9 cellular contexts compared by ENCODE assay signal in genomic region chr13:74290324-74290773, GRCh38.
DNase-seq lines count a peak whose midpoint lies in the region; ATAC-seq and TF ChIP-seq lines count a peak whose summit lies in the region.
"Had no signal": no experiment of that assay in that cellular context is flagged by ENCODE, and none has a peak within 500 bp of the region (broad histone marks: within the 10 kb centered on the region; RNA-seq: fewer than 3 reads in every experiment).

No MANE protein-coding gene starts in this region.

- no peaks in the 10 kb centered on the region for H3K27me3 ChIP-seq in ovary

- WGBS in ovary, 3 donors = 4 to 10% (median 7%) methylated on average over 6 of the region's 6 CpGs

- ATAC-seq in GM18870 (IDR thresholded peaks at IDR 0.05; ENCODE audit: unreplicated experiment) (peak; percentile 87), HG03066 (IDR thresholded peaks at IDR 0.05; ENCODE audit: low read depth, unreplicated experiment) (peak; percentile 64), GM21528 (IDR thresholded peaks at IDR 0.05; ENCODE audit: low FRiP score, unreplicated experiment) (no peak)

- no peaks in the 10 kb centered on the region for H3K9me3 ChIP-seq in ovary
- H3K9me3 ChIP-seq: neutrophil had no signal

- H3K36me3 ChIP-seq in ovary = no peaks in the 10 kb centered on the region
- H3K36me3 ChIP-seq: neutrophil had no signal

- no peak overlapping the region for H3K4me3 ChIP-seq in ovary

- peak; percentile 39 for DNase-seq in AG09319 (ENCODE audit: extremely low read depth, low read depth)
- DNase-seq in NCI-H345 treated with DMSO at 0.1 percent for 48 hours (lab: John Stamatoyannopoulos, UW; ENCODE audit: unreplicated experiment) = peak; percentile 93
- DNase-seq in activated T-helper 9 cell treated with anti-CD3 and anti-CD28 coated beads, Interleukin-2, amount 50 U/mL, for 16 hours (ENCODE audit: low read depth) = peak; percentile 3
- peak; percentile 82 for DNase-seq in germinal center (ENCODE audit: low spot score)
- peak in 4 of 5 donors; percentile 17 to 42 (median 24) for DNase-seq in ovary

- TF ChIP-seq CTCF in AG09319 (IDR thresholded peaks at IDR 0.05; ENCODE audit: low read depth, low read length) = no peak
- TF ChIP-seq CTCF in ovary (IDR thresholded peaks at IDR 0.05) = peak in 1 of 3 donors; percentile 12

- no peak for TF ChIP-seq POLR2A in ovary (IDR thresholded peaks at IDR 0.05)

- peaks cover 8% of the 10 kb centered on the region for H3K4me1 ChIP-seq in ovary (ENCODE audit: insufficient read depth)

- no peak for TF ChIP-seq EP300 in ovary (IDR thresholded peaks at IDR 0.05)

- no peak overlapping the region for H3K27ac ChIP-seq in ovary
- H3K27ac ChIP-seq: neutrophil had no signal

- intact Hi-C loops in ovary (cut with DNase I) = no loop called here

Comparison
In these comparisons a context has a peak if more than half of its experiments do, and no peak if none do; other contexts are left out.
1. DNase-seq: peak in every context shown above with its lines; median percentile 93 in NCI-H345 treated with DMSO at 0.1 percent for 48 hours; 82 in germinal center; 39 in AG09319; 24 in ovary; 3 in activated T-helper 9 cell treated with anti-CD3 and anti-CD28 coated beads, Interleukin-2, amount 50 U/mL, for 16 hours.